11 cellular contexts compared by ENCODE assay signal in genomic region chrX:154094833-154095232, GRCh38. TPM values are rescaled to one million over a fixed set of nuclear protein-coding genes. Genes with fewer than 3 reads are reported as not detected.
DNase-seq lines count a peak whose midpoint lies in the region; ATAC-seq and TF ChIP-seq lines count a peak whose summit lies in the region.
"Had no signal": no experiment of that assay in that cellular context is flagged by ENCODE, and none has a peak within 500 bp of the region (broad histone marks: within the 10 kb centered on the region; RNA-seq: fewer than 3 reads in every experiment).

No MANE protein-coding gene starts in this region.

- no peak overlapping the region for H2AFZ ChIP-seq in mammary epithelial cell (ENCODE audit: low read depth, low read length)

- 73% methylated on average over 6 of the region's 6 CpGs for WGBS in mammary epithelial cell (ENCODE audit: low coverage, missing lambda C conversion rate)

- no TSS peak for BruUV-seq in mammary epithelial cell (replicated peaks; lab: Mats Ljungman, UMichigan)

- DNase-seq in CD4-positive, CD25-positive, alpha-beta regulatory T cell, result no peak
- DNase-seq in KBM-7 (peak; percentile 28), mammary epithelial cell (no peak)
- DNase-seq in natural killer cell treated with Interleukin-12 subunit alpha and Interleukin-12 subunit beta and Interleukin-15 and Interleukin-18, amount 100 ng/mL, for 72 hours (ENCODE audit: low spot score), result no peak
- DNase-seq: caudate nucleus had no signal

- H3K9me3 Mint-ChIP-seq in CD4-positive, CD25-positive, alpha-beta regulatory T cell, result peaks cover 0 to 6% (median 0%) of the 10 kb centered on the region in 7 donors
- no peaks in the 10 kb centered on the region for H3K9me3 Mint-ChIP-seq in natural killer cell treated with Interleukin-12 subunit alpha and Interleukin-12 subunit beta and Interleukin-15 and Interleukin-18, amount 100 ng/mL, for 72 hours

- no peak overlapping the region for H3K9ac ChIP-seq in mammary epithelial cell (ENCODE audit: insufficient read depth, low read length)

- peaks cover 6% of the 10 kb centered on the region for H3K36me3 ChIP-seq in CD4-positive, CD25-positive, alpha-beta regulatory T cell (ENCODE audit: control insufficient read depth, insufficient read depth, low read length)
- H3K36me3 ChIP-seq in mammary epithelial cell (ENCODE audit: insufficient read depth, low read length), result no peaks in the 10 kb centered on the region

- H3K4me2 ChIP-seq in mammary epithelial cell (ENCODE audit: insufficient read depth, low read depth, low read length), result peak overlapping the region; percentile 73

- peaks cover 37% of the 10 kb centered on the region for H3K4me1 ChIP-seq in CD4-positive, CD25-positive, alpha-beta regulatory T cell (ENCODE audit: control insufficient read depth, insufficient read depth, low read length, poor library complexity, severe bottlenecking)
- peaks cover 6% of the 10 kb centered on the region for H3K4me1 ChIP-seq in mammary epithelial cell (ENCODE audit: insufficient read depth, low read length)

- H3K27me3 ChIP-seq in CD4-positive, CD25-positive, alpha-beta regulatory T cell (ENCODE audit: control insufficient read depth, insufficient read depth, low read length), result no peaks in the 10 kb centered on the region
- H3K27me3 ChIP-seq in mammary epithelial cell (ENCODE audit: insufficient read depth, low read length), result no peaks in the 10 kb centered on the region

- H3K79me2 ChIP-seq in mammary epithelial cell (ENCODE audit: insufficient read depth, low read length), result peaks cover 66% of the 10 kb centered on the region

- CTCF ChIA-PET in mammary epithelial cell (lab: Charles Lee; ENCODE audit: low non-redundant PET), result no interaction called here

- H3K4me3 Mint-ChIP-seq in CD4-positive, CD25-positive, alpha-beta regulatory T cell, result peak overlapping the region; percentile 93 to 98 (median 95)
- peak overlapping the region; percentile 95 for H3K4me3 Mint-ChIP-seq in natural killer cell treated with Interleukin-12 subunit alpha and Interleukin-12 subunit beta and Interleukin-15 and Interleukin-18, amount 100 ng/mL, for 72 hours

- no peak for ATAC-seq in CD4-positive, CD25-positive, alpha-beta regulatory T cell (ENCODE audit: low read depth in 2 of 2)
- no peak for ATAC-seq in natural killer cell treated with Interleukin-12 subunit alpha and Interleukin-12 subunit beta and Interleukin-15 and Interleukin-18, amount 100 ng/mL, for 72 hours
- no peak for ATAC-seq in GM19324 (IDR thresholded peaks at IDR 0.05; ENCODE audit: low FRiP score, unreplicated experiment)
- ATAC-seq in GM21515 (IDR thresholded peaks at IDR 0.05; ENCODE audit: unreplicated experiment), result no peak
- no peak for ATAC-seq in HG02981 (IDR thresholded peaks at IDR 0.05; ENCODE audit: unreplicated experiment)
- ATAC-seq in HG02623 (IDR thresholded peaks at IDR 0.05; ENCODE audit: unreplicated experiment), result no peak

- H3K27me3 Mint-ChIP-seq in CD4-positive, CD25-positive, alpha-beta regulatory T cell, result peaks cover 4% of the 10 kb centered on the region
- H3K27me3 Mint-ChIP-seq in natural killer cell treated with Interleukin-12 subunit alpha and Interleukin-12 subunit beta and Interleukin-15 and Interleukin-18, amount 100 ng/mL, for 72 hours, result peaks cover 0 to 26% of the 10 kb centered on the region in 2 donors

- dilution Hi-C loops in mammary epithelial cell (cut with HindIII; ENCODE audit: low sequenced_read_pairs), result loop anchor here (5.0 kb wide), 1 partner anchor 58 kb away; no protein-coding TSS in a partner anchor

- H3K27ac Mint-ChIP-seq in CD4-positive, CD25-positive, alpha-beta regulatory T cell, result peak overlapping the region; percentile 38 to 88 (median 80)
- peak overlapping the region; percentile 85 to 88 for H3K27ac Mint-ChIP-seq in natural killer cell treated with Interleukin-12 subunit alpha and Interleukin-12 subunit beta and Interleukin-15 and Interleukin-18, amount 100 ng/mL, for 72 hours

- intact Hi-C loops in mammary epithelial cell (cut with micrococcal nuclease), result no loop called here

- H3K27ac ChIP-seq in CD4-positive, CD25-positive, alpha-beta regulatory T cell (ENCODE audit: insufficient read depth, low read length, poor library complexity, severe bottlenecking), result peak overlapping the region; percentile 84
- no peak overlapping the region for H3K27ac ChIP-seq in mammary epithelial cell (ENCODE audit: insufficient read depth, low read depth, low read length)
- H3K27ac ChIP-seq: VCaP had no signal

- in situ Hi-C loops in KBM-7 (cut with MboI; ENCODE audit: low pct_unique_long_range_greater_than_20kb, low sequenced_read_pairs), result no loop called here
- in situ Hi-C loops in mammary epithelial cell (cut with MboI; ENCODE audit: low sequenced_read_pairs in 2 of 2), result no loop called here

- H3K4me3 ChIP-seq in CD4-positive, CD25-positive, alpha-beta regulatory T cell (ENCODE audit: low read depth, low read length), result peak overlapping the region; percentile 88
- H3K4me3 ChIP-seq in mammary epithelial cell (replicated peaks in 1 of 3; ENCODE audit: insufficient read depth in 1 of 3, low read depth in 2 of 3, low read length in 3 of 3), result no peak overlapping the region

- no peaks in the 10 kb centered on the region for H3K9me3 ChIP-seq in CD4-positive, CD25-positive, alpha-beta regulatory T cell (ENCODE audit: control insufficient read depth in 2 of 2, low read length in 2 of 2)
- peaks cover 3% of the 10 kb centered on the region for H3K9me3 ChIP-seq in mammary epithelial cell (replicated peaks; ENCODE audit: insufficient read depth, low read length)

- H3K36me3 Mint-ChIP-seq in CD4-positive, CD25-positive, alpha-beta regulatory T cell, result peaks cover 3% of the 10 kb centered on the region
- H3K36me3 Mint-ChIP-seq in natural killer cell treated with Interleukin-12 subunit alpha and Interleukin-12 subunit beta and Interleukin-15 and Interleukin-18, amount 100 ng/mL, for 72 hours, result peaks cover 10% of the 10 kb centered on the region

- H4K20me1 ChIP-seq in mammary epithelial cell (ENCODE audit: insufficient read depth, low read length), result no peaks in the 10 kb centered on the region

- peaks cover 17 to 61% (median 42%) of the 10 kb centered on the region in 4 donors for H3K4me1 Mint-ChIP-seq in CD4-positive, CD25-positive, alpha-beta regulatory T cell
- peaks cover 53 to 57% of the 10 kb centered on the region in 2 donors for H3K4me1 Mint-ChIP-seq in natural killer cell treated with Interleukin-12 subunit alpha and Interleukin-12 subunit beta and Interleukin-15 and Interleukin-18, amount 100 ng/mL, for 72 hours (ENCODE audit: low read depth in 2 of 2)

- no peak for TF ChIP-seq CTCF in mammary epithelial cell (conservative IDR thresholded peaks at IDR 0.05 in 1 of 2, IDR thresholded peaks at IDR 0.05 in 1 of 2; ENCODE audit: extremely low read depth in 1 of 2, insufficient read depth in 1 of 2, low read depth in 1 of 2, low read length in 2 of 2)

RNA-seq across cellular contexts. Expression of gene MECP2, which starts 2.7 kb away (rescaled TPM):
- 180 TPM for total RNA-seq in CD4-positive, CD25-positive, alpha-beta regulatory T cell
- polyA plus RNA-seq in CD4-positive, CD25-positive, alpha-beta regulatory T cell, result 10 to 100 TPM; 13.3 to 20.5 (median 15.2) TPM
- total RNA-seq in mammary epithelial cell, result 10 to 100 TPM; 17.5 to 35.6 TPM
- polyA plus RNA-seq in mammary epithelial cell, result 12.1 TPM
- polyA minus RNA-seq in mammary epithelial cell, result 50.5 TPM
- 100 to 1,000 TPM in 1 of 2 donors, 10 to 100 TPM in 1; 65.5 to 103 TPM for total RNA-seq in natural killer cell treated with Interleukin-12 subunit alpha and Interleukin-12 subunit beta and Interleukin-15 and Interleukin-18, amount 100 ng/mL, for 72 hours

RNA-seq across cellular contexts. Expression of gene OPN1LW, which starts 49.2 kb away (rescaled TPM):
- total RNA-seq in CD4-positive, CD25-positive, alpha-beta regulatory T cell, result not detected
- not detected for polyA plus RNA-seq in CD4-positive, CD25-positive, alpha-beta regulatory T cell
- not detected for total RNA-seq in mammary epithelial cell
- polyA plus RNA-seq in mammary epithelial cell, result not detected
- polyA minus RNA-seq in mammary epithelial cell, result not detected
- not detected for total RNA-seq in natural killer cell treated with Interleukin-12 subunit alpha and Interleukin-12 subunit beta and Interleukin-15 and Interleukin-18, amount 100 ng/mL, for 72 hours
- total RNA-seq: osteocyte had no signal
